Comparison of ENCODE assay signal across 10 cellular contexts in the genomic region with DNA sequence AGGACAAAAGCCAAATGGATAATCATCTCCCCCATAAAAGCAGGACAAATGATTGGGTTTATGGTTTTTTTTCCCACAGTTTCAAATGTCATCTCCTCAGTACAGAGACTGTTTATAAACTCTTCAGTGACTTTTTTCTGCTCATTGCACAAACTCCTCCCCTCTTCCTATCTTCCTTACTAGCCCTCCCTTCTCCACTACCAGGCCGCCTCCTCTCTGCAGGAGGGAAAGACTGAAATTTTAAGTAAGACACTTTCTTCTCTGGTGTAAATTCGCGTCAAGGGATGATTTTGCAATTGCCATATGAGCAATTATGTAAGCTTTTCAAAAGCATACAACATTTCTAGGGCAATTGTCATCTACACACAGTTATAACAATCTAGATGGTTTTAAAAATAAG. TPM values are rescaled to one million over a fixed set of nuclear protein-coding genes. Genes with fewer than 3 reads are reported as not detected.
A peak's percentile ranks its signal among the peaks of the same experiment; 100 is the strongest.
DNase-seq lines count a peak whose midpoint lies in the region; TF ChIP-seq lines count a peak whose summit lies in the region.
"Had no signal": no experiment of that assay in that cellular context is flagged by ENCODE, and none has a peak within 500 bp of the region (broad histone marks: within the 10 kb centered on the region; RNA-seq: fewer than 3 reads in every experiment).

No MANE protein-coding gene starts in this region.

- TF ChIP-seq CTCF in foreskin fibroblast (IDR thresholded peaks at IDR 0.05; ENCODE audit: low read depth, low read length), result no peak

- no peaks in the 10 kb centered on the region for H3K27me3 ChIP-seq in subcutaneous abdominal adipose tissue (ENCODE audit: control insufficient read depth in 5 of 5, insufficient read depth in 4 of 5, low read length in 5 of 5)

- no peaks in the 10 kb centered on the region for H3K27me3 Mint-ChIP-seq in activated naive CD4-positive, alpha-beta T cell treated with anti-CD3 and anti-CD28 coated beads, Interleukin-2, amount 50 U/mL, for 24 hours
- no peaks in the 10 kb centered on the region for H3K27me3 Mint-ChIP-seq in activated naive CD4-positive, alpha-beta T cell treated with anti-CD3 and anti-CD28 coated beads, Interleukin-2, amount 10 ng/mL, durations not matched to agents 7 days and 5 days
- no peaks in the 10 kb centered on the region for H3K27me3 Mint-ChIP-seq in activated T-helper 2 cell treated with anti-CD3 and anti-CD28 coated beads, Interferon-gamma antibody, Interleukin-2, Interleukin-4, amounts not matched to agents 10 μg/mL and 5 μg/mL and 100 μg/mL, durations not matched to agents 14 hours and 24 hours and 36 hours (ENCODE audit: low read depth)

- intact Hi-C loops in activated T-helper 2 cell treated with anti-CD3 and anti-CD28 coated beads, Interferon-gamma antibody, Interleukin-2, Interleukin-4, amounts not matched to agents 10 μg/mL and 5 μg/mL and 100 μg/mL, durations not matched to agents 14 hours and 24 hours and 36 hours (cut with micrococcal nuclease), result no loop called here

- H3K36me3 ChIP-seq in subcutaneous abdominal adipose tissue (ENCODE audit: control insufficient read depth in 5 of 5, insufficient read depth in 5 of 5, low read length in 5 of 5), result no peaks in the 10 kb centered on the region

- H3K9ac ChIP-seq in subcutaneous abdominal adipose tissue (ENCODE audit: low read length in 5 of 5), result peak overlapping the region in 1 of 5 donors; percentile 13

- CTCF ChIA-PET in activated naive CD4-positive, alpha-beta T cell treated with anti-CD3 and anti-CD28 coated beads, Interleukin-2, amount 10 ng/mL, durations not matched to agents 7 days and 5 days (lab: Charles Lee), result interaction anchor here (1.2 kb wide), 1 partner anchor 100 kb away, joined by 3 read pairs; no protein-coding TSS in a partner anchor

- H3K27ac Mint-ChIP-seq in activated naive CD4-positive, alpha-beta T cell treated with anti-CD3 and anti-CD28 coated beads, Interleukin-2, amount 50 U/mL, for 24 hours, result peak overlapping the region; percentile 93
- no peak overlapping the region for H3K27ac Mint-ChIP-seq in activated naive CD4-positive, alpha-beta T cell treated with anti-CD3 and anti-CD28 coated beads, Interleukin-2, amount 10 ng/mL, durations not matched to agents 7 days and 5 days
- H3K27ac Mint-ChIP-seq in activated T-helper 2 cell treated with anti-CD3 and anti-CD28 coated beads, Interferon-gamma antibody, Interleukin-2, Interleukin-4, amounts not matched to agents 10 μg/mL and 5 μg/mL and 100 μg/mL, durations not matched to agents 14 hours and 24 hours and 36 hours, result no peak overlapping the region

- peaks cover 32% of the 10 kb centered on the region for H3K36me3 Mint-ChIP-seq in activated naive CD4-positive, alpha-beta T cell treated with anti-CD3 and anti-CD28 coated beads, Interleukin-2, amount 50 U/mL, for 24 hours
- H3K36me3 Mint-ChIP-seq in activated naive CD4-positive, alpha-beta T cell treated with anti-CD3 and anti-CD28 coated beads, Interleukin-2, amount 10 ng/mL, durations not matched to agents 7 days and 5 days, result peaks cover 8% of the 10 kb centered on the region
- H3K36me3 Mint-ChIP-seq in activated T-helper 2 cell treated with anti-CD3 and anti-CD28 coated beads, Interferon-gamma antibody, Interleukin-2, Interleukin-4, amounts not matched to agents 10 μg/mL and 5 μg/mL and 100 μg/mL, durations not matched to agents 14 hours and 24 hours and 36 hours (ENCODE audit: low read depth), result peaks cover 9% of the 10 kb centered on the region

- H3K9me3 Mint-ChIP-seq in activated naive CD4-positive, alpha-beta T cell treated with anti-CD3 and anti-CD28 coated beads, Interleukin-2, amount 50 U/mL, for 24 hours, result no peaks in the 10 kb centered on the region
- no peaks in the 10 kb centered on the region for H3K9me3 Mint-ChIP-seq in activated naive CD4-positive, alpha-beta T cell treated with anti-CD3 and anti-CD28 coated beads, Interleukin-2, amount 10 ng/mL, durations not matched to agents 7 days and 5 days
- H3K9me3 Mint-ChIP-seq in activated T-helper 2 cell treated with anti-CD3 and anti-CD28 coated beads, Interferon-gamma antibody, Interleukin-2, Interleukin-4, amounts not matched to agents 10 μg/mL and 5 μg/mL and 100 μg/mL, durations not matched to agents 14 hours and 24 hours and 36 hours, result no peaks in the 10 kb centered on the region

- H3K27ac ChIP-seq in subcutaneous abdominal adipose tissue (ENCODE audit: low read depth, low read length), result peak overlapping the region; percentile 77
- H3K27ac ChIP-seq: epithelial cell of prostate had no signal

- H3K4me1 Mint-ChIP-seq in activated naive CD4-positive, alpha-beta T cell treated with anti-CD3 and anti-CD28 coated beads, Interleukin-2, amount 50 U/mL, for 24 hours, result peaks cover 92% of the 10 kb centered on the region
- peaks cover 69% of the 10 kb centered on the region for H3K4me1 Mint-ChIP-seq in activated naive CD4-positive, alpha-beta T cell treated with anti-CD3 and anti-CD28 coated beads, Interleukin-2, amount 10 ng/mL, durations not matched to agents 7 days and 5 days
- peaks cover 52% of the 10 kb centered on the region for H3K4me1 Mint-ChIP-seq in activated T-helper 2 cell treated with anti-CD3 and anti-CD28 coated beads, Interferon-gamma antibody, Interleukin-2, Interleukin-4, amounts not matched to agents 10 μg/mL and 5 μg/mL and 100 μg/mL, durations not matched to agents 14 hours and 24 hours and 36 hours (ENCODE audit: low read depth)

- H3K9me3 ChIP-seq in subcutaneous abdominal adipose tissue (ENCODE audit: control insufficient read depth in 5 of 5, low read length in 5 of 5), result no peaks in the 10 kb centered on the region

- H3K4me3 ChIP-seq in foreskin fibroblast (ENCODE audit: low read depth in 1 of 2, low read length in 2 of 2) (no peak overlapping the region), subcutaneous abdominal adipose tissue (ENCODE audit: low read depth in 1 of 5, low read length in 5 of 5) (no peak overlapping the region)

- no peak for DNase-seq in activated naive CD4-positive, alpha-beta T cell treated with anti-CD3 and anti-CD28 coated beads, Interleukin-2, amount 10 ng/mL, durations not matched to agents 7 days and 5 days
- DNase-seq in NOMO-1 (lab: John Stamatoyannopoulos, UW; ENCODE audit: unreplicated experiment in 2 of 2) (peak; percentile 74 to 88), foreskin fibroblast (peak; percentile 83 to 91), hippocampal formation (lab: John Stamatoyannopoulos, UW) (no peak)
- DNase-seq in activated T-helper 2 cell treated with anti-CD3 and anti-CD28 coated beads, Interferon-gamma antibody, Interleukin-2, Interleukin-4, amounts not matched to agents 10 μg/mL and 5 μg/mL and 100 μg/mL, durations not matched to agents 14 hours and 24 hours and 36 hours (ENCODE audit: low spot score), result no peak
- DNase-seq in stimulated activated CD4-positive, alpha-beta T cell treated with anti-CD3 and anti-CD28 coated beads, Interleukin-2, amount 100 ng/mL, for 48 hours, result no peak
- DNase-seq: DMS153 had no signal

- peaks cover 3 to 26% (median 15%) of the 10 kb centered on the region in 5 donors for H3K4me1 ChIP-seq in subcutaneous abdominal adipose tissue (ENCODE audit: control insufficient read depth in 5 of 5, insufficient read depth in 5 of 5, low read length in 5 of 5)

- H3K4me3 Mint-ChIP-seq in activated naive CD4-positive, alpha-beta T cell treated with anti-CD3 and anti-CD28 coated beads, Interleukin-2, amount 50 U/mL, for 24 hours, result peak overlapping the region; percentile 48
- no peak overlapping the region for H3K4me3 Mint-ChIP-seq in activated naive CD4-positive, alpha-beta T cell treated with anti-CD3 and anti-CD28 coated beads, Interleukin-2, amount 10 ng/mL, durations not matched to agents 7 days and 5 days
- H3K4me3 Mint-ChIP-seq in activated T-helper 2 cell treated with anti-CD3 and anti-CD28 coated beads, Interferon-gamma antibody, Interleukin-2, Interleukin-4, amounts not matched to agents 10 μg/mL and 5 μg/mL and 100 μg/mL, durations not matched to agents 14 hours and 24 hours and 36 hours (ENCODE audit: low read depth), result no peak overlapping the region

RNA-seq across cellular contexts. Expression of gene BTG1, which starts 37.0 kb away (rescaled TPM):
- 67.8 and 71.7 TPM in 2 replicates for total RNA-seq in activated T-helper 2 cell treated with anti-CD3 and anti-CD28 coated beads, Interferon-gamma antibody, Interleukin-2, Interleukin-4, amounts not matched to agents 10 μg/mL and 5 μg/mL and 100 μg/mL, durations not matched to agents 14 hours and 24 hours and 36 hours

Comparison
In these comparisons a context has a peak if more than half of its experiments do, and no peak if none do; other contexts are left out.
1. DNase-seq: peak in NOMO-1 (2 of 2) and foreskin fibroblast (2 of 2); none in activated naive CD4-positive, alpha-beta T cell treated with anti-CD3 and anti-CD28 coated beads, Interleukin-2, amount 10 ng/mL, durations not matched to agents 7 days and 5 days (single experiment), activated T-helper 2 cell treated with anti-CD3 and anti-CD28 coated beads, Interferon-gamma antibody, Interleukin-2, Interleukin-4, amounts not matched to agents 10 μg/mL and 5 μg/mL and 100 μg/mL, durations not matched to agents 14 hours and 24 hours and 36 hours (single experiment), hippocampal formation (0 of 2) and stimulated activated CD4-positive, alpha-beta T cell treated with anti-CD3 and anti-CD28 coated beads, Interleukin-2, amount 100 ng/mL, for 48 hours (0 of 2).